ENCODE assay signal across 1 cellular context in genomic region chr10:104254493-104255243, GRCh38.
TF ChIP-seq lines count a peak whose summit lies in the region.

GSTO1 (plus strand) TSS chr10:104254892; CDS start chr10:104254929, 37 bp downstream.

TF ChIP-seq in HepG2, 621 proteins besides CTCF, POLR2A, EP300 and RAD21 (continued from another document and continues in another):
- TF ChIP-seq, protein P1, sequence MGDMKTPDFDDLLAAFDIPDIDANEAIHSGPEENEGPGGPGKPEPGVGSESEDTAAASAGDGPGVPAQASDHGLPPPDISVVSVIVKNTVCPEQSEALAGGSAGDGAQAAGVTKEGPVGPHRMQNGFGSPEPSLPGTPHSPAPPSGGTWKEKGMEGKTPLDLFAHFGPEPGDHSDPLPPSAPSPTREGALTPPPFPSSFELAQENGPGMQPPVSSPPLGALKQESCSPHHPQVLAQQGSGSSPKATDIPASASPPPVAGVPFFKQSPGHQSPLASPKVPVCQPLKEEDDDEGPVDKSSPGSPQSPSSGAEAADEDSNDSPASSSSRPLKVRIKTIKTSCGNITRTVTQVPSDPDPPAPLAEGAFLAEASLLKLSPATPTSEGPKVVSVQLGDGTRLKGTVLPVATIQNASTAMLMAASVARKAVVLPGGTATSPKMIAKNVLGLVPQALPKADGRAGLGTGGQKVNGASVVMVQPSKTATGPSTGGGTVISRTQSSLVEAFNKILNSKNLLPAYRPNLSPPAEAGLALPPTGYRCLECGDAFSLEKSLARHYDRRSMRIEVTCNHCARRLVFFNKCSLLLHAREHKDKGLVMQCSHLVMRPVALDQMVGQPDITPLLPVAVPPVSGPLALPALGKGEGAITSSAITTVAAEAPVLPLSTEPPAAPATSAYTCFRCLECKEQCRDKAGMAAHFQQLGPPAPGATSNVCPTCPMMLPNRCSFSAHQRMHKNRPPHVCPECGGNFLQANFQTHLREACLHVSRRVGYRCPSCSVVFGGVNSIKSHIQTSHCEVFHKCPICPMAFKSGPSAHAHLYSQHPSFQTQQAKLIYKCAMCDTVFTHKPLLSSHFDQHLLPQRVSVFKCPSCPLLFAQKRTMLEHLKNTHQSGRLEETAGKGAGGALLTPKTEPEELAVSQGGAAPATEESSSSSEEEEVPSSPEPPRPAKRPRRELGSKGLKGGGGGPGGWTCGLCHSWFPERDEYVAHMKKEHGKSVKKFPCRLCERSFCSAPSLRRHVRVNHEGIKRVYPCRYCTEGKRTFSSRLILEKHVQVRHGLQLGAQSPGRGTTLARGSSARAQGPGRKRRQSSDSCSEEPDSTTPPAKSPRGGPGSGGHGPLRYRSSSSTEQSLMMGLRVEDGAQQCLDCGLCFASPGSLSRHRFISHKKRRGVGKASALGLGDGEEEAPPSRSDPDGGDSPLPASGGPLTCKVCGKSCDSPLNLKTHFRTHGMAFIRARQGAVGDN (CRISPR knock-in tag; IDR thresholded peaks at IDR 0.05) = peak; percentile 92
- TF ChIP-seq RAD51 (IDR thresholded peaks at IDR 0.05; ENCODE audit: borderline replicate concordance) = no peak
- TF ChIP-seq NR2C2 (CRISPR knock-in tag; IDR thresholded peaks at IDR 0.05; ENCODE audit: borderline replicate concordance) = peak; percentile 58
- TF ChIP-seq, protein P2, sequence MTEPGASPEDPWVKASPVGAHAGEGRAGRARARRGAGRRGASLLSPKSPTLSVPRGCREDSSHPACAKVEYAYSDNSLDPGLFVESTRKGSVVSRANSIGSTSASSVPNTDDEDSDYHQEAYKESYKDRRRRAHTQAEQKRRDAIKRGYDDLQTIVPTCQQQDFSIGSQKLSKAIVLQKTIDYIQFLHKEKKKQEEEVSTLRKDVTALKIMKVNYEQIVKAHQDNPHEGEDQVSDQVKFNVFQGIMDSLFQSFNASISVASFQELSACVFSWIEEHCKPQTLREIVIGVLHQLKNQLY (CRISPR knock-in tag; IDR thresholded peaks at IDR 0.05) = no peak
- peak; percentile 49; the same call in 1 of the 2 replicates for TF ChIP-seq ZNF816 (CRISPR knock-in tag; IDR thresholded peaks at IDR 0.05; ENCODE audit: borderline replicate concordance)
- TF ChIP-seq ZBTB20 (CRISPR knock-in tag; IDR thresholded peaks at IDR 0.05; ENCODE audit: borderline replicate concordance, low read depth) = 0 out of 2 replicates have a peak, but pooled peaks have one; percentile 43
- TF ChIP-seq NFE2L1 (CRISPR knock-in tag; IDR thresholded peaks at IDR 0.05; ENCODE audit: borderline replicate concordance) = no peak
- no peak for TF ChIP-seq TBP (CRISPR knock-in tag; IDR thresholded peaks at IDR 0.05)
- no peak for TF ChIP-seq FOXC1 (CRISPR knock-in tag; IDR thresholded peaks at IDR 0.05; ENCODE audit: borderline replicate concordance)
- no peak for TF ChIP-seq BORCS8-MEF2B (CRISPR knock-in tag; IDR thresholded peaks at IDR 0.05)
- no peak for TF ChIP-seq ZNF775 (CRISPR knock-in tag; IDR thresholded peaks at IDR 0.05; ENCODE audit: borderline replicate concordance)
- no peak for TF ChIP-seq HNF1B (CRISPR knock-in tag; IDR thresholded peaks at IDR 0.05)
- no peak; the same call in 1 of the 2 replicates for TF ChIP-seq NFKB2 (CRISPR knock-in tag; IDR thresholded peaks at IDR 0.05; ENCODE audit: borderline replicate concordance)
- peak; percentile 71; the same call in 1 of the 2 replicates for TF ChIP-seq ZNF343 (CRISPR knock-in tag; IDR thresholded peaks at IDR 0.05)
- peak; percentile 53 for TF ChIP-seq HNRNPH1 (optimal IDR thresholded peaks at IDR 0.05; ENCODE audit: low read depth, low read length)
- TF ChIP-seq SP1 (IDR thresholded peaks at IDR 0.05) = no peak
- no peak for TF ChIP-seq SP1 (CRISPR knock-in tag; IDR thresholded peaks at IDR 0.05)
- peak; percentile 43; the same call in 1 of the 2 replicates for TF ChIP-seq GABPA (IDR thresholded peaks at IDR 0.05; ENCODE audit: low read depth, low read length)
- TF ChIP-seq GABPA (CRISPR knock-in tag; IDR thresholded peaks at IDR 0.05; ENCODE audit: low read depth) = peak; percentile 60
- TF ChIP-seq PHF8 (CRISPR knock-in tag; IDR thresholded peaks at IDR 0.05) = peak; percentile 62; the same call in 1 of the 2 replicates
- TF ChIP-seq E2F2 (CRISPR knock-in tag; IDR thresholded peaks at IDR 0.05; ENCODE audit: borderline replicate concordance) = no peak
- peak; percentile 24; the same call in 1 of the 2 replicates for TF ChIP-seq ZNF768 (CRISPR knock-in tag; IDR thresholded peaks at IDR 0.05)
- TF ChIP-seq HDAC1 (CRISPR knock-in tag; IDR thresholded peaks at IDR 0.05) = peak; percentile 82
- no peak for TF ChIP-seq AGO1 (IDR thresholded peaks at IDR 0.05; ENCODE audit: low read depth, low read length, poor library complexity, severe bottlenecking)
- 0 out of 2 replicates have a peak, but pooled peaks have one; percentile 32 for TF ChIP-seq BHLHE40 (IDR thresholded peaks at IDR 0.05; ENCODE audit: low read length)
- TF ChIP-seq MATR3 (CRISPR knock-in tag; IDR thresholded peaks at IDR 0.05) = no peak
- TF ChIP-seq POGK (CRISPR knock-in tag; conservative IDR thresholded peaks at IDR 0.05) = no peak; the same call in 1 of the 2 replicates
- no peak for TF ChIP-seq ZNF616 (CRISPR knock-in tag; IDR thresholded peaks at IDR 0.05; ENCODE audit: low read depth)
- no peak for TF ChIP-seq HMGXB3 (CRISPR knock-in tag; IDR thresholded peaks at IDR 0.05; ENCODE audit: borderline replicate concordance)
- TF ChIP-seq, protein P3, sequence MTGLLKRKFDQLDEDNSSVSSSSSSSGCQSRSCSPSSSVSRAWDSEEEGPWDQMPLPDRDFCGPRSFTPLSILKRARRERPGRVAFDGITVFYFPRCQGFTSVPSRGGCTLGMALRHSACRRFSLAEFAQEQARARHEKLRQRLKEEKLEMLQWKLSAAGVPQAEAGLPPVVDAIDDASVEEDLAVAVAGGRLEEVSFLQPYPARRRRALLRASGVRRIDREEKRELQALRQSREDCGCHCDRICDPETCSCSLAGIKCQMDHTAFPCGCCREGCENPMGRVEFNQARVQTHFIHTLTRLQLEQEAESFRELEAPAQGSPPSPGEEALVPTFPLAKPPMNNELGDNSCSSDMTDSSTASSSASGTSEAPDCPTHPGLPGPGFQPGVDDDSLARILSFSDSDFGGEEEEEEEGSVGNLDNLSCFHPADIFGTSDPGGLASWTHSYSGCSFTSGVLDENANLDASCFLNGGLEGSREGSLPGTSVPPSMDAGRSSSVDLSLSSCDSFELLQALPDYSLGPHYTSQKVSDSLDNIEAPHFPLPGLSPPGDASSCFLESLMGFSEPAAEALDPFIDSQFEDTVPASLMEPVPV (CRISPR knock-in tag; IDR thresholded peaks at IDR 0.05) = peak; percentile 18; the same call in 1 of the 2 replicates
- TF ChIP-seq ELF1 (CRISPR knock-in tag; IDR thresholded peaks at IDR 0.05) = peak; percentile 80
- no peak for TF ChIP-seq HMG20B (CRISPR knock-in tag; conservative IDR thresholded peaks at IDR 0.05)
- TF ChIP-seq ZIK1 (CRISPR knock-in tag; IDR thresholded peaks at IDR 0.05; ENCODE audit: borderline replicate concordance, low read depth) = no peak
- TF ChIP-seq RBFOX2 (IDR thresholded peaks at IDR 0.05; ENCODE audit: low read depth, low read length) = peak; percentile 95
- TF ChIP-seq RXRB (CRISPR knock-in tag; IDR thresholded peaks at IDR 0.05; ENCODE audit: borderline replicate concordance) = peak; percentile 8
- TF ChIP-seq RNF2 (conservative IDR thresholded peaks at IDR 0.05; ENCODE audit: low read depth) = no peak
- no peak for TF ChIP-seq ZNF556 (CRISPR knock-in tag; IDR thresholded peaks at IDR 0.05; ENCODE audit: borderline replicate concordance)
- no peak for TF ChIP-seq ZNF3 (CRISPR knock-in tag; IDR thresholded peaks at IDR 0.05)
- TF ChIP-seq ZNF546 (CRISPR knock-in tag; conservative IDR thresholded peaks at IDR 0.05) = no peak
- peak; percentile 71; the same call in 1 of the 2 replicates for TF ChIP-seq ZNF709 (CRISPR knock-in tag; IDR thresholded peaks at IDR 0.05)
- no peak for TF ChIP-seq NONO (IDR thresholded peaks at IDR 0.05)
- TF ChIP-seq NONO (CRISPR knock-in tag; conservative IDR thresholded peaks at IDR 0.05) = peak; percentile 38; the same call in 1 of the 2 replicates
- TF ChIP-seq, protein P4, sequence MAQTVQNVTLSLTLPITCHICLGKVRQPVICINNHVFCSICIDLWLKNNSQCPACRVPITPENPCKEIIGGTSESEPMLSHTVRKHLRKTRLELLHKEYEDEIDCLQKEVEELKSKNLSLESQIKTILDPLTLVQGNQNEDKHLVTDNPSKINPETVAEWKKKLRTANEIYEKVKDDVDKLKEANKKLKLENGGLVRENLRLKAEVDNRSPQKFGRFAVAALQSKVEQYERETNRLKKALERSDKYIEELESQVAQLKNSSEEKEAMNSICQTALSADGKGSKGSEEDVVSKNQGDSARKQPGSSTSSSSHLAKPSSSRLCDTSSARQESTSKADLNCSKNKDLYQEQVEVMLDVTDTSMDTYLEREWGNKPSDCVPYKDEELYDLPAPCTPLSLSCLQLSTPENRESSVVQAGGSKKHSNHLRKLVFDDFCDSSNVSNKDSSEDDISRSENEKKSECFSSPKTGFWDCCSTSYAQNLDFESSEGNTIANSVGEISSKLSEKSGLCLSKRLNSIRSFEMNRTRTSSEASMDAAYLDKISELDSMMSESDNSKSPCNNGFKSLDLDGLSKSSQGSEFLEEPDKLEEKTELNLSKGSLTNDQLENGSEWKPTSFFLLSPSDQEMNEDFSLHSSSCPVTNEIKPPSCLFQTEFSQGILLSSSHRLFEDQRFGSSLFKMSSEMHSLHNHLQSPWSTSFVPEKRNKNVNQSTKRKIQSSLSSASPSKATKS (CRISPR knock-in tag; IDR thresholded peaks at IDR 0.05) = 0 out of 2 replicates have a peak, but pooled peaks have one; percentile 14
- peak; percentile 70; the same call in 1 of the 2 replicates for TF ChIP-seq MTA1 (CRISPR knock-in tag; IDR thresholded peaks at IDR 0.05; ENCODE audit: borderline replicate concordance)
- TF ChIP-seq, protein P5, sequence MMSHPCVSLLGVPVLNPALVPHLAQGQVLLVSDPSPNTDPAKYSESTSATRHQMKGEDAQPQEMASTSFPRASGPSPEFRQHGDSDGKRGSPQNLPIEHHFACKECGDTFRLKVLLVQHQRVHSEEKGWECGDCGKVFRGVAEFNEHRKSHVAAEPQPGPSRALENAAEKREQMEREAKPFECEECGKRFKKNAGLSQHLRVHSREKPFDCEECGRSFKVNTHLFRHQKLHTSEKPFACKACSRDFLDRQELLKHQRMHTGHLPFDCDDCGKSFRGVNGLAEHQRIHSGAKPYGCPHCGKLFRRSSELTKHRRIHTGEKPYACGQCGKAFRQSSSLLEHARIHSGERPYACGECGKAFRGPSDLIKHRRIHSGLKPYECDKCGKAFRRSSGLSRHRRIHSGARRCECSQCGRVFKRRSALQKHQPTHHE (CRISPR knock-in tag; IDR thresholded peaks at IDR 0.05; ENCODE audit: borderline replicate concordance) = peak; percentile 27; the same call in 1 of the 2 replicates
- no peak for TF ChIP-seq REL (CRISPR knock-in tag; conservative IDR thresholded peaks at IDR 0.05)
